ENCODE assay signal across 24 cellular contexts in the genomic region with DNA sequence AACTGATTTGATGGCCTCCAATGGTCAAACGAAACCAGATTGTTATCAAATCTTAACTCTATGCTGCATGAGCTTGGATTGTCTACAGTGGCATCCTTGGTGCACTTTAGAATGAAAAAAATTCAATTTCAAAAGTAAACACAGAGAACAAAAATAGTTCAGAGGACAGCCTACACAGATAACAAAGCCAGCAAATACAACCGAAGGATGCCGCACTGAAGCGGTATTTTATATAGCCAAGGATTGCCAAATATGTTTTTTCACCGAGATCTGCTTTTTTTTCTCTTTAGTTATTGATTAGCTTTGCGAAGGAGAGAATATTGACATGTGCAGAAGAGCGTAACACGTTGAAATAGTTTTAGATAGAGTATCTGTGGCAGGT.
"Had no signal": no experiment of that assay in that cellular context is flagged by ENCODE, and none has a peak within 500 bp of the region (broad histone marks: within the 10 kb centered on the region; RNA-seq: fewer than 3 reads in every experiment).

No MANE protein-coding gene starts in this region.

- H3K36me3 Mint-ChIP-seq: immature natural killer cell; natural killer cell treated with Interleukin-12 subunit alpha and Interleukin-12 subunit beta and Interleukin-15 and Interleukin-18, amount 100 ng/mL, for 72 hours; stimulated activated effector memory CD8-positive, alpha-beta T cell treated with anti-CD3 and anti-CD28 coated beads, Interleukin-12 subunit alpha, Interleukin-12 subunit beta, amount 100 ng/mL, for 72 hours had no signal

- H3K27ac Mint-ChIP-seq: effector memory CD8-positive, alpha-beta T cell; immature natural killer cell; natural killer cell treated with Interleukin-12 subunit alpha and Interleukin-12 subunit beta and Interleukin-15 and Interleukin-18, amount 100 ng/mL, for 72 hours; progenitor cell of endocrine pancreas; stimulated activated effector memory CD8-positive, alpha-beta T cell treated with anti-CD3 and anti-CD28 coated beads, Interleukin-12 subunit alpha, Interleukin-12 subunit beta, amount 100 ng/mL, for 72 hours had no signal

- H3K4me2 ChIP-seq: smooth muscle cell had no signal

- H3K36me3 ChIP-seq: left ventricle myocardium inferior, lower lobe of right lung, pancreas, suprapubic skin, tibial artery, upper lobe of right lung had no signal

- H3K4me3 Mint-ChIP-seq: effector memory CD8-positive, alpha-beta T cell; immature natural killer cell; natural killer cell treated with Interleukin-12 subunit alpha and Interleukin-12 subunit beta and Interleukin-15 and Interleukin-18, amount 100 ng/mL, for 72 hours; stimulated activated effector memory CD8-positive, alpha-beta T cell treated with anti-CD3 and anti-CD28 coated beads, Interleukin-12 subunit alpha, Interleukin-12 subunit beta, amount 100 ng/mL, for 72 hours had no signal

- H3K9me3 ChIP-seq: left ventricle myocardium inferior, lower lobe of right lung, pancreas, suprapubic skin, tibial artery, upper lobe of right lung had no signal

- H3K4me3 ChIP-seq: dorsolateral prefrontal cortex, left ventricle myocardium inferior, lower lobe of right lung, pancreas, smooth muscle cell, suprapubic skin, tibial artery, upper lobe of right lung had no signal

- FAIRE-seq: kidney, pancreas had no signal

- H3K27ac ChIP-seq: dorsolateral prefrontal cortex, foreskin keratinocyte, left ventricle myocardium inferior, lower lobe of right lung, pancreas, suprapubic skin, tibial artery, upper lobe of right lung had no signal

- DNase-seq: cortex of kidney; dorsolateral prefrontal cortex; effector memory CD8-positive, alpha-beta T cell; immature natural killer cell; kidney; left cardiac atrium; left ventricle myocardium inferior; lower lobe of right lung; mesenchymal stem cell; midbrain; occipital lobe; pancreas; right cardiac atrium; stimulated activated CD4-positive, alpha-beta T cell treated with anti-CD3 and anti-CD28 coated beads, Interleukin-2, amount 100 ng/mL, for 48 hours; stimulated activated CD8-positive, alpha-beta memory T cell treated with anti-CD3 and anti-CD28 coated beads, Interleukin-4, amount 100 ng/mL, for 48 hours; stimulated activated naive CD8-positive, alpha-beta T cell treated with anti-CD3 and anti-CD28 coated beads, Interleukin-15, Interleukin-2, amounts not matched to agents 100 U/mL and 50 U/mL, for 24 hours; tibial artery; upper lobe of right lung had no signal

- H3K27me3 ChIP-seq: foreskin keratinocyte, suprapubic skin had no signal

- H3K4me1 ChIP-seq: pancreas had no signal

- H3K4me1 Mint-ChIP-seq: immature natural killer cell; stimulated activated effector memory CD8-positive, alpha-beta T cell treated with anti-CD3 and anti-CD28 coated beads, Interleukin-12 subunit alpha, Interleukin-12 subunit beta, amount 100 ng/mL, for 72 hours had no signal

- H3K9me3 Mint-ChIP-seq: effector memory CD8-positive, alpha-beta T cell; immature natural killer cell; natural killer cell treated with Interleukin-12 subunit alpha and Interleukin-12 subunit beta and Interleukin-15 and Interleukin-18, amount 100 ng/mL, for 72 hours; stimulated activated effector memory CD8-positive, alpha-beta T cell treated with anti-CD3 and anti-CD28 coated beads, Interleukin-12 subunit alpha, Interleukin-12 subunit beta, amount 100 ng/mL, for 72 hours had no signal
